In the genomic region with DNA sequence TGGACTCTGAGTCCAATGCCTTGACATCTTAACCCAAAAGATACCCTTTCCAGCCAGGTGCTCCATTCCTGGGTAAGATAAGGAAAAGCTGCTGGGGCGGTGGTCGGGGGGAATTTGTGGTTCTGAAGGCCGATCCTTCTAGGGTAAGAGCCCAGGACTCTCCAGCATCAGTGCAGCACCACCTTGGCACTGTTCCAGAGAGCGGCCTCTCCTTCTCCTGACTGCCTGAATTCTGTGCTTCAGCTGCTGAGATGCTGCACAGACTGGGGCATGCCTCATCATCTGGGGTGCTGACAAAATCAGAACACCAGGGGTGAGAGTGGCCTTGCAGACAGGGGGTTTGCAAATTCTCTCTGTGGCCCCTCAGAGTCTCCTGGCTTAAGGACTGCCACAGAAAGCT, we compare ENCODE assay signal across 34 cellular contexts.
"Had no signal": no experiment of that assay in that cellular context is flagged by ENCODE, and none has a peak within 500 bp of the region (broad histone marks: within the 10 kb centered on the region; RNA-seq: fewer than 3 reads in every experiment).

No MANE protein-coding gene starts in this region.

- H3K36me3 ChIP-seq: adrenal gland, breast epithelium, MG63, SJCRH30 had no signal

- H3K4me1 Mint-ChIP-seq: activated B cell treated with CpG ODN at 0.5 μM for 24 hours; activated T-helper 17 cell treated with anti-CD3 and anti-CD28 coated beads, Interleukin-2, amount 50 U/mL, for 72 hours had no signal

- DNase-seq: activated B cell treated with CpG ODN at 0.5 μM for 24 hours; activated CD4-positive, CD25-positive, alpha-beta regulatory T cell treated with anti-CD3 and anti-CD28 coated beads, Interleukin-2, amount 50 U/mL, for 72 hours; activated gamma-delta T cell; activated naive CD4-positive, alpha-beta T cell treated with Interleukin-2 at 50 U/mL for 16 hours; activated T-cell treated with anti-CD3 and anti-CD28 coated beads, Interleukin-2, amount 50 U/mL, for 1 hour; activated T-cell treated with anti-CD3 and anti-CD28 coated beads, Interleukin-2, amount 50 U/mL, for 72 hours; body of pancreas; Kasumi-1; MG63; NCI-H1048; NCI-H1436 treated with DMSO at 0.1 percent for 48 hours; NCI-H1694 treated with DMSO at 0.1 percent for 48 hours; NCI-H2029; NCI-H2171 treated with DMSO at 0.1 percent for 48 hours; NCI-H2227 treated with DMSO at 0.1 percent for 48 hours; NCI-H446; NCI-H510A treated with DMSO at 0.1 percent for 48 hours; NCI-H526 treated with DMSO at 0.1 percent for 48 hours; NCI-H774; SHP77; SW 1271; T-helper 1 cell; T-helper 2 cell; T-helper 9 cell had no signal

- H3K4me3 Mint-ChIP-seq: activated B cell treated with CpG ODN at 0.5 μM for 24 hours; activated CD8-positive, alpha-beta T cell treated with anti-CD3 and anti-CD28 coated beads for 36 hours; activated T-cell treated with anti-CD3 and anti-CD28 coated beads, Interleukin-2, amount 50 U/mL, for 72 hours; activated T-helper 17 cell treated with anti-CD3 and anti-CD28 coated beads, Interleukin-2, amount 50 U/mL, for 72 hours had no signal

- H3K27ac Mint-ChIP-seq: activated B cell treated with CpG ODN at 0.5 μM for 24 hours; activated CD8-positive, alpha-beta T cell treated with anti-CD3 and anti-CD28 coated beads for 36 hours; activated T-cell treated with anti-CD3 and anti-CD28 coated beads, Interleukin-2, amount 50 U/mL, for 72 hours; activated T-helper 17 cell treated with anti-CD3 and anti-CD28 coated beads, Interleukin-2, amount 50 U/mL, for 72 hours had no signal

- H3K36me3 Mint-ChIP-seq: activated naive CD4-positive, alpha-beta T cell treated with anti-CD3 and anti-CD28 coated beads, Interleukin-2, amount 50 U/mL, for 72 hours had no signal

- FAIRE-seq: astrocyte, colon had no signal

- H3K27me3 Mint-ChIP-seq: activated CD8-positive, alpha-beta T cell treated with anti-CD3 and anti-CD28 coated beads for 36 hours; activated T-helper 17 cell treated with anti-CD3 and anti-CD28 coated beads, Interleukin-2, amount 50 U/mL, for 72 hours had no signal

- H3K4me3 ChIP-seq: adrenal gland, body of pancreas, breast epithelium, MG63, SJCRH30 had no signal

- H3K9me3 Mint-ChIP-seq: activated B cell treated with CpG ODN at 0.5 μM for 24 hours; activated CD8-positive, alpha-beta T cell treated with anti-CD3 and anti-CD28 coated beads for 36 hours; activated naive CD4-positive, alpha-beta T cell treated with anti-CD3 and anti-CD28 coated beads, Interleukin-2, amount 50 U/mL, for 72 hours; activated T-cell treated with anti-CD3 and anti-CD28 coated beads, Interleukin-2, amount 50 U/mL, for 72 hours; activated T-helper 17 cell treated with anti-CD3 and anti-CD28 coated beads, Interleukin-2, amount 50 U/mL, for 72 hours had no signal

- H3K4me1 ChIP-seq: adrenal gland, body of pancreas, breast epithelium, SJCRH30 had no signal

- H3K9me3 ChIP-seq: adrenal gland, body of pancreas, breast epithelium, MG63, SJCRH30 had no signal

- H3K27me3 ChIP-seq: adrenal gland, body of pancreas, breast epithelium, MG63, SJCRH30 had no signal

- ATAC-seq: activated naive CD4-positive, alpha-beta T cell treated with anti-CD3 and anti-CD28 coated beads, Interleukin-2, amount 50 U/mL, for 72 hours; activated T-cell treated with anti-CD3 and anti-CD28 coated beads, Interleukin-2, amount 50 U/mL, for 72 hours; activated T-helper 17 cell treated with anti-CD3 and anti-CD28 coated beads, Interleukin-2, amount 50 U/mL, for 72 hours; body of pancreas; Panc1 had no signal

- H3K27ac ChIP-seq: adrenal gland, body of pancreas, breast epithelium, SJCRH30, VCaP had no signal
